In genomic region chr2:173044686-173045085, GRCh38 we compare ENCODE assay signal across 25 cellular contexts. TPM values are rescaled to one million over a fixed set of nuclear protein-coding genes. Genes with fewer than 3 reads are reported as not detected.
DNase-seq lines count a peak whose midpoint lies in the region; ATAC-seq, FAIRE-seq and TF ChIP-seq lines count a peak whose summit lies in the region.
"Had no signal": no experiment of that assay in that cellular context is flagged by ENCODE, and none has a peak within 500 bp of the region (broad histone marks: within the 10 kb centered on the region; RNA-seq: fewer than 3 reads in every experiment).

No MANE protein-coding gene starts in this region.

- peak; percentile 32 for DNase-seq in DMS 273 (lab: John Stamatoyannopoulos, UW; ENCODE audit: unreplicated experiment)
- no peak for DNase-seq in DMS 273 treated with DMSO at 0.1 percent for 48 hours (lab: John Stamatoyannopoulos, UW)
- DNase-seq in Panc1 (ENCODE audit: low read depth, low spot score) = no peak
- DNase-seq in uterus = no peak
- DNase-seq in urothelium cell line (ENCODE audit: low spot score) = no peak
- no peak for DNase-seq in osteocyte (ENCODE audit: extremely low spot score, unreplicated experiment)
- DNase-seq in sigmoid colon = no peak
- DNase-seq: CD8-positive, alpha-beta memory T cell; DND-41; GDM1; GM23248; Kasumi-1; NCI-H1417 treated with DMSO at 0.1 percent for 48 hours; NCI-H2029; NCI-H2171; NCI-H446 treated with DMSO at 0.1 percent for 48 hours; NCI-H748 treated with DMSO at 0.1 percent for 48 hours; Right ventricle myocardium superior had no signal

- H3K4me1 ChIP-seq in Panc1 (ENCODE audit: control insufficient read depth, insufficient read depth, low read length) (peaks cover 49% of the 10 kb centered on the region), uterus (peaks cover 0 to 6% of the 10 kb centered on the region in 2 donors), sigmoid colon (peaks cover 0 to 72% (median 52%) of the 10 kb centered on the region in 4 donors)
- H3K4me1 ChIP-seq: BLaER1 had no signal

- H3K4me3 ChIP-seq in Panc1 (ENCODE audit: low read depth in 2 of 2, low read length in 2 of 2) = no peak overlapping the region
- H3K4me3 ChIP-seq in uterus = no peak overlapping the region
- H3K4me3 ChIP-seq in sigmoid colon = no peak overlapping the region
- H3K4me3 ChIP-seq: BLaER1, GM23248, SK-N-MC had no signal

- in situ Hi-C loops in Panc1 (cut with HindIII; ENCODE audit: low pct_unique_long_range_greater_than_20kb, low sequenced_read_pairs) = no loop called here

- no peak for TF ChIP-seq CTCF in Panc1 (IDR thresholded peaks at IDR 0.05)
- TF ChIP-seq CTCF in uterus (IDR thresholded peaks at IDR 0.05) = no peak
- no peak for TF ChIP-seq CTCF in osteocyte (IDR thresholded peaks at IDR 0.05)
- no peak for TF ChIP-seq CTCF in sigmoid colon (IDR thresholded peaks at IDR 0.05)

- H3K27me3 ChIP-seq in Panc1 (ENCODE audit: control insufficient read depth, insufficient read depth, low read length) (no peaks in the 10 kb centered on the region), uterus (no peaks in the 10 kb centered on the region), sigmoid colon (no peaks in the 10 kb centered on the region)
- H3K27me3 ChIP-seq: BLaER1 had no signal

- CTCF ChIA-PET in Panc1 (lab: Charles Lee) = no interaction called here

- no peak for TF ChIP-seq POLR2A in uterus (IDR thresholded peaks at IDR 0.05)
- TF ChIP-seq POLR2A in sigmoid colon (IDR thresholded peaks at IDR 0.05) = no peak

- H3K27ac ChIP-seq in Panc1 (ENCODE audit: low read length) (peak overlapping the region; percentile 99), uterus (peak overlapping the region; percentile 51 to 60), sigmoid colon (peak overlapping the region in 2 of 4 donors; percentile 40 to 76)
- H3K27ac ChIP-seq: 22Rv1, BLaER1, GM23248, SK-N-MC had no signal

- no peaks in the 10 kb centered on the region for H3K9me3 Mint-ChIP-seq in osteocyte (ENCODE audit: unreplicated experiment)
- H3K9me3 Mint-ChIP-seq: CD8-positive, alpha-beta memory T cell had no signal

- 88 to 91% methylated on average over 10 of the region's 10 CpGs for WGBS in sigmoid colon, 2 donors

- no peak for TF ChIP-seq EP300 in sigmoid colon (IDR thresholded peaks at IDR 0.05)

- no peaks in the 10 kb centered on the region for H3K9me3 ChIP-seq in Panc1 (ENCODE audit: control insufficient read depth, insufficient read depth, low read depth, low read length)
- H3K9me3 ChIP-seq in uterus = no peaks in the 10 kb centered on the region
- no peaks in the 10 kb centered on the region for H3K9me3 ChIP-seq in sigmoid colon
- H3K9me3 ChIP-seq: BLaER1 had no signal

- H3K4me1 Mint-ChIP-seq in osteocyte (ENCODE audit: unreplicated experiment) = peaks cover 40% of the 10 kb centered on the region
- H3K4me1 Mint-ChIP-seq: CD8-positive, alpha-beta memory T cell had no signal

- no peak overlapping the region for H3K27ac Mint-ChIP-seq in osteocyte (ENCODE audit: unreplicated experiment)

- intact Hi-C loops in Panc1 (cut with micrococcal nuclease; ENCODE audit: unreplicated experiment) (no loop called here), uterus (cut with DNase I; ENCODE audit: low total_unique reads) (no loop called here), sigmoid colon (cut with DNase I) (no loop called here)

- ATAC-seq in Panc1 (no peak), esophagus mucosa (peak; percentile 11)

- POLR2A ChIA-PET in Panc1 (lab: Charles Lee) = interaction anchor here (0.6 kb wide), 1 partner anchor 37 kb away, joined by 3 read pairs; no protein-coding TSS in a partner anchor

- H3K27me3 Mint-ChIP-seq in osteocyte (ENCODE audit: unreplicated experiment) = no peaks in the 10 kb centered on the region

- H3K36me3 Mint-ChIP-seq in osteocyte (ENCODE audit: unreplicated experiment) = no peaks in the 10 kb centered on the region
- H3K36me3 Mint-ChIP-seq: CD8-positive, alpha-beta memory T cell had no signal

- H3K4me3 Mint-ChIP-seq in osteocyte (ENCODE audit: unreplicated experiment) = no peak overlapping the region
- H3K4me3 Mint-ChIP-seq: CD8-positive, alpha-beta memory T cell had no signal

- no TSS peak for BruUV-seq in Panc1 (replicated peaks; lab: Mats Ljungman, UMichigan)

- FAIRE-seq in urothelium cell line (lab: Jason Lieb, UNC) = no peak
- FAIRE-seq: D721Med, GM12891, GM18507 had no signal

- H3K36me3 ChIP-seq in Panc1 (ENCODE audit: control insufficient read depth, insufficient read depth, low read length) (no peaks in the 10 kb centered on the region), uterus (no peaks in the 10 kb centered on the region), sigmoid colon (no peaks in the 10 kb centered on the region)
- H3K36me3 ChIP-seq: BLaER1 had no signal

RNA-seq across cellular contexts. Expression of gene MAP3K20, which starts 31.0 kb away (rescaled TPM):
- total RNA-seq in Panc1 (2021; ENCODE audit: unreplicated experiment) (121 TPM), esophagus mucosa (21.3 TPM), uterus (100 to 1,000 TPM in 2 of 4 donors, 10 to 100 TPM in 2; 47.6 to 183 (median 124) TPM), osteocyte (56.4 and 57.4 TPM in 2 replicates), sigmoid colon (100 to 1,000 TPM; 189 to 255 (median 219) TPM)
- 60.5 TPM for polyA plus RNA-seq in Panc1 (2012; ENCODE audit: insufficient read length)
- 10 to 100 TPM in 1 of 3 donors, 1 to 10 TPM in 2; 6.2 to 29.6 (median 9.6) TPM for polyA plus RNA-seq in sigmoid colon
